Comparison of ENCODE assay signal across 1 cellular context in genomic region chr16:11297492-11298142, GRCh38.
TF ChIP-seq lines count a peak whose summit lies in the region.

No MANE protein-coding gene starts in this region.

TF ChIP-seq in GM12878, 131 proteins besides CTCF, POLR2A, EP300 and RAD21 (continued from another document and continues in another):
- TF ChIP-seq MLLT1 (IDR thresholded peaks at IDR 0.05) (peak; percentile 77), POLR2AphosphoS5 (IDR thresholded peaks at IDR 0.05; ENCODE audit: low read length) (no peak; the same call in 1 of the 2 replicates), ZBTB11 (CRISPR knock-in tag; IDR thresholded peaks at IDR 0.05) (no peak), ZNF592 (IDR thresholded peaks at IDR 0.05) (peak; percentile 84), GATAD2B (conservative IDR thresholded peaks at IDR 0.05; ENCODE audit: low read depth) (peak; percentile 100), BCLAF1 (IDR thresholded peaks at IDR 0.05) (no peak), ATF2 (IDR thresholded peaks at IDR 0.05; ENCODE audit: low read length) (no peak; the same call in 1 of the 2 replicates), NR2F1 (conservative IDR thresholded peaks at IDR 0.05) (peak; percentile 74), KLF5 (IDR thresholded peaks at IDR 0.05; ENCODE audit: partially characterized antibody) (peak; percentile 57), RUNX3 (IDR thresholded peaks at IDR 0.05; ENCODE audit: low read length) (peak; percentile 96), NKRF (conservative IDR thresholded peaks at IDR 0.05) (0 out of 2 replicates have a peak, but pooled peaks have one; percentile 43), SMAD5 (IDR thresholded peaks at IDR 0.05; ENCODE audit: low read depth) (no peak), CHD1 (IDR thresholded peaks at IDR 0.05; ENCODE audit: low read depth, low read length) (no peak), NFIC (IDR thresholded peaks at IDR 0.05; ENCODE audit: low read depth, low read length) (no peak), IRF5 (IDR thresholded peaks at IDR 0.05; ENCODE audit: borderline replicate concordance) (no peak; the same call in 1 of the 2 replicates), USF1 (IDR thresholded peaks at IDR 0.05; ENCODE audit: borderline replicate concordance, extremely low read length, insufficient read depth, low read depth, low read length) (peak; percentile 79), CUX1 (IDR thresholded peaks at IDR 0.05; ENCODE audit: insufficient replicate concordance, low read depth, low read length) (peak; percentile 32), FOS (IDR thresholded peaks at IDR 0.05; ENCODE audit: borderline replicate concordance, extremely low read depth, insufficient read length) (no peak), MTA3 (IDR thresholded peaks at IDR 0.05; ENCODE audit: borderline replicate concordance, low read length) (peak; percentile 25; the same call in 1 of the 2 replicates), POU2F2 (IDR thresholded peaks at IDR 0.05; ENCODE audit: borderline replicate concordance, low read depth, low read length) (peak; percentile 81; the same call in 1 of the 3 replicates), ZBED1 (IDR thresholded peaks at IDR 0.05; ENCODE audit: borderline replicate concordance) (peak; percentile 45; the same call in 1 of the 2 replicates)
